7 cellular contexts compared by ENCODE assay signal in the genomic region with DNA sequence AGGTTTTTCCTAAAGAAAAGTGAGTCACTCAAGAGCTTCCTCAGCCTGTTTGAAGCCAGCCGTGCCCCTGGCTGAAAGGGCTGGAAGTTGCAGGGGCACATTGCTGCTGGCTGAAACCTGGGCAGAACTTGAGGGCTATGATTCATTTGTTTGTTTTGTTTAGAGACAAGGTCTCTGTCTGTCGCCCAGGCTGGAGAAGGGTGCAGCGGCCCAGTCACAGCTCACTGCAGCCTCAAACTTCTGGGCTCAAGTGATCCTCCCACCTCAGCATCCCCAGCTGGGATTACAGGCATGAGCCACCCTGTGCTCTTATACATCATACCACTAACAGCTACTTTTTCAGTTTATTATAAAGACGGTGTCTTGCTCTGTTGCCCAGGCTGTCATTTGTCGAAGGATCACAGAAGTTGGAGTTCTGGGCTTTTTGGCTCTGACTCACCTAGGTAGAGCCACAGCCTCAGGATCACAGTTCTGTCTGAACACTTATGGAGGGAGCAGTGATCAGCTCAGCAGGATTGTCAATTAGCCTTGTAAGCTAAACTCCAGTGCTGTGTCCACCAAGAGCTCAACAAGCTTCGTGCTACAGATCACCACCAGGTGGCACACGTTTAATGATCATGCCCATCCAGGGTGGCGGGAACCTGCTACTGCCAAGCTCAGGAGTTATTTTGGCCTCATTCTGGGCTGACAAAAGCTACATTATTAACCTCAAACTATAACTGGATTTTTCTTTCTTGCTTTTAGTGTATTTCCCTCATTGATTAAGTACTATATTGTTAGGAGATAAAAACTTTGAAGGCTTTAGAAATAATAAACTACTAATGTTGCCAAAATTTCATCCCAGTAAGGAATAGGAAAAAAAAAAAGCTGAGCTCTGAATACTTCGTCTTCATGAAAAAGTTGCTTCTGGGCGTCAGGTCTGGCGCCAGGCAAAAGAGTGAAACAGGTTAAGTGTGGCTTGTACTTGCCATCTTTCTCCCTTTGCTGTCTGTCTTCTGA. TPM values are rescaled to one million over a fixed set of nuclear protein-coding genes. Genes with fewer than 3 reads are reported as not detected.
A peak's percentile ranks its signal among the peaks of the same experiment; 100 is the strongest.
DNase-seq lines count a peak whose midpoint lies in the region; ATAC-seq and TF ChIP-seq lines count a peak whose summit lies in the region.

No MANE protein-coding gene starts in this region.

- no peak overlapping the region for H3K4me3 ChIP-seq in GM12875 (ENCODE audit: low read depth, low read length)

- intact Hi-C loops in left colon (cut with DNase I, micrococcal nuclease): loop anchor here in 1 of 2 donors (5.0 kb wide), 1 partner anchor 280 kb away; no protein-coding TSS in a partner anchor

- TF ChIP-seq CTCF in GM12875 (IDR thresholded peaks at IDR 0.05; ENCODE audit: borderline replicate concordance, insufficient read depth, low read depth, low read length): peak; percentile 79

- DNase-seq in NCI-H226 (peak; percentile 50), left colon (peak; percentile 53 to 80)
- DNase-seq in activated CD4-positive, CD25-positive, alpha-beta regulatory T cell (lab: John Stamatoyannopoulos, UW): peak; percentile 15 to 45 (median 34)
- DNase-seq in central memory CD4-positive, alpha-beta T cell: peak; percentile 38
- peak; percentile 51 to 63 for DNase-seq in stimulated activated CD4-positive, alpha-beta T cell treated with anti-CD3 and anti-CD28 coated beads, Interleukin-4, amount 100 ng/mL, for 48 hours (ENCODE audit: low read depth in 2 of 2)

- ATAC-seq in HG03139 (IDR thresholded peaks at IDR 0.05; ENCODE audit: unreplicated experiment) (peak; percentile 81), left colon (peak; percentile 88)

RNA-seq across cellular contexts. Expression of gene ARHGEF33, which starts 57.9 kb away (rescaled TPM):
- under 1 TPM; 0.37 to 0.67 TPM for total RNA-seq in left colon
